ENCODE assay signal across 1 cellular context in genomic region chr2:54558188-54558975, GRCh38.
TF ChIP-seq lines count a peak whose summit lies in the region.

No MANE protein-coding gene starts in this region.

TF ChIP-seq in HEK293, 187 proteins besides CTCF, POLR2A, EP300 and RAD21 (continued from another document and continues in another):
- 0 out of 2 replicates have a peak, but pooled peaks have one; percentile 11 for TF ChIP-seq ZBTB11 (tag by site-specific recombination; conservative IDR thresholded peaks at IDR 0.05; ENCODE audit: low read depth)
- TF ChIP-seq ZNF302 (tag by site-specific recombination; IDR thresholded peaks at IDR 0.05; ENCODE audit: low read depth), result no peak
- no peak for TF ChIP-seq PRDM2 (tag by site-specific recombination; IDR thresholded peaks at IDR 0.05; ENCODE audit: borderline replicate concordance)
- TF ChIP-seq ZNF514 (tag by site-specific recombination; IDR thresholded peaks at IDR 0.05), result no peak
- TF ChIP-seq ZBTB20 (tag by site-specific recombination; IDR thresholded peaks at IDR 0.05), result peak; percentile 71
- no peak for TF ChIP-seq TSHZ1 (tag by site-specific recombination; IDR thresholded peaks at IDR 0.05; ENCODE audit: borderline replicate concordance)
- no peak for TF ChIP-seq ZNF423 (tag by site-specific recombination; IDR thresholded peaks at IDR 0.05)
- TF ChIP-seq ZNF548 (tag by site-specific recombination; IDR thresholded peaks at IDR 0.05), result no peak
- no peak for TF ChIP-seq ZNF16 (tag by site-specific recombination; IDR thresholded peaks at IDR 0.05; ENCODE audit: low read depth)
- TF ChIP-seq ZNF350 (tag by site-specific recombination; IDR thresholded peaks at IDR 0.05), result no peak
- TF ChIP-seq ZNF132 (tag by site-specific recombination; IDR thresholded peaks at IDR 0.05; ENCODE audit: borderline replicate concordance), result no peak
- no peak for TF ChIP-seq ZEB2 (tag by site-specific recombination; IDR thresholded peaks at IDR 0.05)
- TF ChIP-seq ZBTB8A (tag by site-specific recombination; IDR thresholded peaks at IDR 0.05), result peak; percentile 63
- no peak for TF ChIP-seq ZNF175 (tag by site-specific recombination; IDR thresholded peaks at IDR 0.05)
- no peak for TF ChIP-seq ZNF791 (tag by site-specific recombination; IDR thresholded peaks at IDR 0.05)
- TF ChIP-seq RBAK (tag by site-specific recombination; IDR thresholded peaks at IDR 0.05), result no peak
- TF ChIP-seq ZBTB26 (tag by site-specific recombination; optimal IDR thresholded peaks at IDR 0.05), result peak; percentile 73
- TF ChIP-seq ZNF521 (tag by site-specific recombination; IDR thresholded peaks at IDR 0.05), result no peak
- TF ChIP-seq ZNF707 (tag by site-specific recombination; IDR thresholded peaks at IDR 0.05), result no peak
- TF ChIP-seq ZNF26 (tag by site-specific recombination; IDR thresholded peaks at IDR 0.05), result no peak
- TF ChIP-seq ZNF660 (tag by site-specific recombination; IDR thresholded peaks at IDR 0.05), result 0 out of 2 replicates have a peak, but pooled peaks have one; percentile 8
- no peak for TF ChIP-seq ZNF837 (tag by site-specific recombination; IDR thresholded peaks at IDR 0.05)
- TF ChIP-seq ZNF266 (tag by site-specific recombination; IDR thresholded peaks at IDR 0.05; ENCODE audit: low read depth), result no peak
- no peak for TF ChIP-seq ZNF426 (tag by site-specific recombination; IDR thresholded peaks at IDR 0.05)
- TF ChIP-seq ZNF792 (tag by site-specific recombination; IDR thresholded peaks at IDR 0.05), result no peak
- TF ChIP-seq INSM2 (tag by site-specific recombination; IDR thresholded peaks at IDR 0.05), result no peak
- TF ChIP-seq KLF1 (tag by site-specific recombination; IDR thresholded peaks at IDR 0.05), result no peak
- TF ChIP-seq KLF17 (tag by site-specific recombination; IDR thresholded peaks at IDR 0.05), result no peak
- no peak for TF ChIP-seq ZBTB21 (tag by site-specific recombination; IDR thresholded peaks at IDR 0.05)
- TF ChIP-seq ZNF23 (tag by site-specific recombination; IDR thresholded peaks at IDR 0.05; ENCODE audit: borderline replicate concordance), result no peak
- no peak for TF ChIP-seq KLF8 (tag by site-specific recombination; IDR thresholded peaks at IDR 0.05)
- no peak for TF ChIP-seq ZNF280D (tag by site-specific recombination; IDR thresholded peaks at IDR 0.05)
- no peak for TF ChIP-seq ZNF664 (tag by site-specific recombination; IDR thresholded peaks at IDR 0.05)
- no peak for TF ChIP-seq MYNN (tag by site-specific recombination; IDR thresholded peaks at IDR 0.05; ENCODE audit: borderline replicate concordance)
